11 cellular contexts compared by ENCODE assay signal in genomic region chr19:52492201-52492960, GRCh38. TPM values are rescaled to one million over a fixed set of nuclear protein-coding genes. Genes with fewer than 3 reads are reported as not detected.
DNase-seq lines count a peak whose midpoint lies in the region; ATAC-seq and TF ChIP-seq lines count a peak whose summit lies in the region.
"Had no signal": no experiment of that assay in that cellular context is flagged by ENCODE, and none has a peak within 500 bp of the region (broad histone marks: within the 10 kb centered on the region; RNA-seq: fewer than 3 reads in every experiment).

No MANE protein-coding gene starts in this region.

- peak overlapping the region; percentile 28 for H3K4me3 ChIP-seq in psoas muscle

- no peaks in the 10 kb centered on the region for H3K4me1 ChIP-seq in psoas muscle

- no peak overlapping the region for H3K4me3 Mint-ChIP-seq in activated CD4-positive, alpha-beta T cell treated with anti-CD3 and anti-CD28 coated beads for 36 hours
- no peak overlapping the region for H3K4me3 Mint-ChIP-seq in activated CD4-positive, alpha-beta T cell treated with anti-CD3 and anti-CD28 coated beads, Interleukin-2, amount 10 ng/mL, durations not matched to agents 24 days and 14 days

- TF ChIP-seq CTCF in psoas muscle (IDR thresholded peaks at IDR 0.05) = no peak

- peak; percentile 54 for DNase-seq in activated CD4-positive, alpha-beta T cell treated with anti-CD3 and anti-CD28 coated beads for 36 hours
- no peak for DNase-seq in activated CD4-positive, alpha-beta T cell treated with anti-CD3 and anti-CD28 coated beads, Interleukin-2, amount 10 ng/mL, durations not matched to agents 24 days and 14 days
- peak; percentile 65 to 93 for DNase-seq in NCI-H526 (lab: John Stamatoyannopoulos, UW)
- peak; percentile 37 for DNase-seq in left ventricle myocardium superior
- DNase-seq in psoas muscle = no peak
- DNase-seq in stimulated activated naive CD4-positive, alpha-beta T cell (lab: John Stamatoyannopoulos, UW) = no peak
- DNase-seq in left lobe of liver (ENCODE audit: low spot score) = no peak
- DNase-seq: effector CD8-positive, alpha-beta T cell; kidney glomerular epithelial cell; T-helper 9 cell had no signal

- no peaks in the 10 kb centered on the region for H3K36me3 ChIP-seq in psoas muscle (ENCODE audit: insufficient read depth in 1 of 2, low read depth in 1 of 2)

- H3K36me3 Mint-ChIP-seq in activated CD4-positive, alpha-beta T cell treated with anti-CD3 and anti-CD28 coated beads for 36 hours (ENCODE audit: low read depth) = peaks cover 32% of the 10 kb centered on the region
- H3K36me3 Mint-ChIP-seq in activated CD4-positive, alpha-beta T cell treated with anti-CD3 and anti-CD28 coated beads, Interleukin-2, amount 10 ng/mL, durations not matched to agents 24 days and 14 days (ENCODE audit: low read depth) = peaks cover 2% of the 10 kb centered on the region

- WGBS in psoas muscle, 3 donors = 20 to 24% (median 22%) methylated on average over 37 of the region's 37 CpGs

- peak; percentile 58 for ATAC-seq in activated CD4-positive, alpha-beta T cell treated with anti-CD3 and anti-CD28 coated beads for 36 hours
- ATAC-seq in left ventricle myocardium superior (peak; percentile 66), psoas muscle (no peak), left lobe of liver (no peak), GM18505 (IDR thresholded peaks at IDR 0.05; ENCODE audit: unreplicated experiment) (no peak)

- CTCF ChIA-PET in activated CD4-positive, alpha-beta T cell treated with anti-CD3 and anti-CD28 coated beads for 36 hours (lab: Charles Lee) = no interaction called here

- POLR2A ChIA-PET in activated CD4-positive, alpha-beta T cell treated with anti-CD3 and anti-CD28 coated beads for 36 hours (lab: Charles Lee) = no interaction called here

- no peak overlapping the region for H3K27ac ChIP-seq in psoas muscle

- H3K27me3 ChIP-seq in psoas muscle (ENCODE audit: insufficient read depth in 3 of 3, low read length in 2 of 3) = peaks cover 0 to 5% (median 3%) of the 10 kb centered on the region in 3 donors

- no peak for TF ChIP-seq POLR2A in GM18505 (IDR thresholded peaks at IDR 0.05; ENCODE audit: borderline replicate concordance, extremely low read depth, insufficient read depth, insufficient read length)

- peaks cover 7% of the 10 kb centered on the region for H3K27me3 Mint-ChIP-seq in activated CD4-positive, alpha-beta T cell treated with anti-CD3 and anti-CD28 coated beads for 36 hours
- H3K27me3 Mint-ChIP-seq in activated CD4-positive, alpha-beta T cell treated with anti-CD3 and anti-CD28 coated beads, Interleukin-2, amount 10 ng/mL, durations not matched to agents 24 days and 14 days = no peaks in the 10 kb centered on the region

- H3K4me1 Mint-ChIP-seq in activated CD4-positive, alpha-beta T cell treated with anti-CD3 and anti-CD28 coated beads for 36 hours = no peaks in the 10 kb centered on the region
- no peaks in the 10 kb centered on the region for H3K4me1 Mint-ChIP-seq in activated CD4-positive, alpha-beta T cell treated with anti-CD3 and anti-CD28 coated beads, Interleukin-2, amount 10 ng/mL, durations not matched to agents 24 days and 14 days

- intact Hi-C loops in activated CD4-positive, alpha-beta T cell treated with anti-CD3 and anti-CD28 coated beads for 36 hours (cut with DNase I, micrococcal nuclease) = no loop called here
- intact Hi-C loops in activated CD4-positive, alpha-beta T cell treated with anti-CD3 and anti-CD28 coated beads, Interleukin-2, amount 10 ng/mL, durations not matched to agents 24 days and 14 days (cut with micrococcal nuclease) = no loop called here
- intact Hi-C loops in left ventricle myocardium superior (cut with micrococcal nuclease) (no loop called here), psoas muscle (cut with DNase I) (no loop called here)

- peaks cover 32% of the 10 kb centered on the region for H3K9me3 ChIP-seq in psoas muscle

- peaks cover 32% of the 10 kb centered on the region for H3K9me3 Mint-ChIP-seq in activated CD4-positive, alpha-beta T cell treated with anti-CD3 and anti-CD28 coated beads for 36 hours (ENCODE audit: low read depth)
- peaks cover 13% of the 10 kb centered on the region for H3K9me3 Mint-ChIP-seq in activated CD4-positive, alpha-beta T cell treated with anti-CD3 and anti-CD28 coated beads, Interleukin-2, amount 10 ng/mL, durations not matched to agents 24 days and 14 days

- no peak overlapping the region for H3K27ac Mint-ChIP-seq in activated CD4-positive, alpha-beta T cell treated with anti-CD3 and anti-CD28 coated beads for 36 hours
- H3K27ac Mint-ChIP-seq in activated CD4-positive, alpha-beta T cell treated with anti-CD3 and anti-CD28 coated beads, Interleukin-2, amount 10 ng/mL, durations not matched to agents 24 days and 14 days = no peak overlapping the region

RNA-seq across cellular contexts. Expression of gene ZNF808, which starts 35.1 kb away (rescaled TPM):
- 10 to 100 TPM; 25.7 to 29.9 TPM for total RNA-seq in activated CD4-positive, alpha-beta T cell treated with anti-CD3 and anti-CD28 coated beads for 36 hours
- 21.2 and 21.6 TPM in 2 replicates for total RNA-seq in activated CD4-positive, alpha-beta T cell treated with anti-CD3 and anti-CD28 coated beads, Interleukin-2, amount 10 ng/mL, durations not matched to agents 24 days and 14 days
- total RNA-seq in left ventricle myocardium superior (32.9 TPM), psoas muscle (10 to 100 TPM in 2 of 4 donors, 1 to 10 TPM in 2; 7.5 to 12.6 (median 10.1) TPM), left lobe of liver (6.2 TPM)
- 1 to 10 TPM in 2 of 3 donors, under 1 TPM in 1; 0.83 to 8.4 (median 2.0) TPM for polyA plus RNA-seq in psoas muscle

RNA-seq across cellular contexts. Expression of gene ZNF578, which starts 39.0 kb away (rescaled TPM):
- total RNA-seq in activated CD4-positive, alpha-beta T cell treated with anti-CD3 and anti-CD28 coated beads for 36 hours = 1 to 10 TPM in 1 of 2 experiments, under 1 TPM in 1; 0.77 to 1.1 TPM
- total RNA-seq in activated CD4-positive, alpha-beta T cell treated with anti-CD3 and anti-CD28 coated beads, Interleukin-2, amount 10 ng/mL, durations not matched to agents 24 days and 14 days = 0.12 TPM in 1 of 2 replicates, not detected in the other
- 2.2 TPM for total RNA-seq in left ventricle myocardium superior
- total RNA-seq in psoas muscle = under 1 TPM; 0.25 to 0.71 (median 0.54) TPM
- under 1 TPM; 0.10 to 0.55 (median 0.41) TPM for polyA plus RNA-seq in psoas muscle
- not detected for total RNA-seq in left lobe of liver

Comparison
In these comparisons a context has a peak if more than half of its experiments do, and no peak if none do; other contexts are left out.
1. DNase-seq: peak in activated CD4-positive, alpha-beta T cell treated with anti-CD3 and anti-CD28 coated beads for 36 hours (single experiment), NCI-H526 (2 of 2) and left ventricle myocardium superior (single experiment); none in activated CD4-positive, alpha-beta T cell treated with anti-CD3 and anti-CD28 coated beads, Interleukin-2, amount 10 ng/mL, durations not matched to agents 24 days and 14 days (single experiment), psoas muscle (0 of 2), stimulated activated naive CD4-positive, alpha-beta T cell (0 of 6) and left lobe of liver (single experiment).
2. ATAC-seq: peak in activated CD4-positive, alpha-beta T cell treated with anti-CD3 and anti-CD28 coated beads for 36 hours (single experiment) and left ventricle myocardium superior (single experiment); none in psoas muscle (0 of 4), left lobe of liver (single experiment) and GM18505 (single experiment).